21 cellular contexts compared by ENCODE assay signal in the genomic region with DNA sequence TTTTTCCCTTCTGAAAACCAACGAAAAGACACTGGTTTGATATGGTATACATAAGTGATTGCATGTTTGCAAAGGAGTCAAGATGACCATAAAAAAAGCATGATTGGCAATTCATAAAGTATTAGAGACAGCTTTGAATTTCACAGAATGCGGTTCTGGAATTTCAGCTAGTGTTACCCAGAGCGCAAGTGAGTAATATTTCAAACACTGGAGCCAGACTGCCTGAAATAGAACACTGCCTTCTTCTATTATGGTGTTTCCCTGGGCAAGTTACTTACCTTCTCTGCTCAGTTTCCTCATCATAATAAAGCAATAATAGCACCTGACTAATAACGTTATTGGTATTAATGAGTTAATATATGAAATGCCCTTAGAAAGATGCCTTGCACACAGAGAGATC. TPM values are rescaled to one million over a fixed set of nuclear protein-coding genes. Genes with fewer than 3 reads are reported as not detected.
"Had no signal": no experiment of that assay in that cellular context is flagged by ENCODE, and none has a peak within 500 bp of the region (broad histone marks: within the 10 kb centered on the region; RNA-seq: fewer than 3 reads in every experiment).

No MANE protein-coding gene starts in this region.

- H3K36me3 Mint-ChIP-seq: activated naive CD4-positive, alpha-beta T cell treated with anti-CD3 and anti-CD28 coated beads, Interleukin-2, amount 50 U/mL, for 72 hours; natural killer cell treated with Interleukin-12 subunit alpha and Interleukin-12 subunit beta and Interleukin-15 and Interleukin-18, amount 100 ng/mL, for 72 hours; type B pancreatic cell had no signal

- H3K36me3 ChIP-seq: adrenal gland, left ventricle myocardium inferior had no signal

- H3K4me3 ChIP-seq: adrenal gland, left ventricle myocardium inferior, mucosa of descending colon had no signal

- H3K4me1 ChIP-seq: adrenal gland, left ventricle myocardium inferior had no signal

- H3K27ac ChIP-seq: adrenal gland, foreskin keratinocyte, left ventricle myocardium inferior, VCaP had no signal

- H3K4me3 Mint-ChIP-seq: dendritic cell treated with granulocyte-macrophage colony-stimulating factor and Interleukin-4, amounts not matched to agents 40 ng/mL and 50 ng/mL, for 4 days; effector memory CD8-positive, alpha-beta T cell; natural killer cell treated with Interleukin-12 subunit alpha and Interleukin-12 subunit beta and Interleukin-15 and Interleukin-18, amount 100 ng/mL, for 72 hours; type B pancreatic cell had no signal

- DNase-seq: activated CD4-positive, alpha-beta T cell treated with anti-CD3 and anti-CD28 coated beads, Interleukin-2, amount 50 U/mL, for 1 hour; activated CD4-positive, CD25-positive, alpha-beta regulatory T cell treated with anti-CD3 and anti-CD28 coated beads, Interleukin-2, amount 50 U/mL, for 72 hours; activated CD8-positive, alpha-beta memory T cell treated with anti-CD3 and anti-CD28 coated beads, Interleukin-2, amount 50 U/mL, for 4 hours; activated effector memory CD4-positive, alpha-beta T cell treated with anti-CD3 and anti-CD28 coated beads, Interleukin-2, amount 50 U/mL, for 16 hours; activated T-cell treated with anti-CD3 and anti-CD28 coated beads, Interleukin-2, amount 50 U/mL, for 48 hours; adrenal gland; effector memory CD8-positive, alpha-beta T cell; foreskin keratinocyte; kidney; left ventricle myocardium inferior; mucosa of descending colon; retina; stimulated activated CD4-positive, alpha-beta T cell treated with anti-CD3 and anti-CD28 coated beads, Interleukin-2, amount 100 ng/mL, for 24 hours; stimulated activated naive CD4-positive, alpha-beta T cell treated with Interleukin-2 at 50 U/mL for 16 hours; substantia nigra; T-helper 2 cell had no signal

- H3K9me3 ChIP-seq: adrenal gland, left ventricle myocardium inferior, mucosa of descending colon had no signal

- ATAC-seq: activated naive CD4-positive, alpha-beta T cell treated with anti-CD3 and anti-CD28 coated beads, Interleukin-2, amount 50 U/mL, for 72 hours; effector memory CD8-positive, alpha-beta T cell; foreskin keratinocyte; mucosa of descending colon; natural killer cell treated with Interleukin-12 subunit alpha and Interleukin-12 subunit beta and Interleukin-15 and Interleukin-18, amount 100 ng/mL, for 72 hours had no signal

- H3K27me3 ChIP-seq: adrenal gland, foreskin keratinocyte had no signal

- H3K27me3 Mint-ChIP-seq: dendritic cell treated with granulocyte-macrophage colony-stimulating factor and Interleukin-4, amounts not matched to agents 40 ng/mL and 50 ng/mL, for 4 days; effector memory CD8-positive, alpha-beta T cell; natural killer cell treated with Interleukin-12 subunit alpha and Interleukin-12 subunit beta and Interleukin-15 and Interleukin-18, amount 100 ng/mL, for 72 hours; type B pancreatic cell had no signal

- H3K27ac Mint-ChIP-seq: activated naive CD4-positive, alpha-beta T cell treated with anti-CD3 and anti-CD28 coated beads, Interleukin-2, amount 50 U/mL, for 72 hours; dendritic cell treated with granulocyte-macrophage colony-stimulating factor and Interleukin-4, amounts not matched to agents 40 ng/mL and 50 ng/mL, for 4 days; effector memory CD8-positive, alpha-beta T cell; natural killer cell treated with Interleukin-12 subunit alpha and Interleukin-12 subunit beta and Interleukin-15 and Interleukin-18, amount 100 ng/mL, for 72 hours; type B pancreatic cell had no signal

- H3K9me3 Mint-ChIP-seq: activated naive CD4-positive, alpha-beta T cell treated with anti-CD3 and anti-CD28 coated beads, Interleukin-2, amount 50 U/mL, for 72 hours; dendritic cell treated with granulocyte-macrophage colony-stimulating factor and Interleukin-4, amounts not matched to agents 40 ng/mL and 50 ng/mL, for 4 days; type B pancreatic cell had no signal

RNA-seq across cellular contexts. Expression of gene NEGR1, which starts 54.7 kb away (rescaled TPM):
- total RNA-seq: activated naive CD4-positive, alpha-beta T cell treated with anti-CD3 and anti-CD28 coated beads, Interleukin-2, amount 50 U/mL, for 72 hours; natural killer cell treated with Interleukin-12 subunit alpha and Interleukin-12 subunit beta and Interleukin-15 and Interleukin-18, amount 100 ng/mL, for 72 hours had no signal
